11 cellular contexts compared by ENCODE assay signal in the genomic region with DNA sequence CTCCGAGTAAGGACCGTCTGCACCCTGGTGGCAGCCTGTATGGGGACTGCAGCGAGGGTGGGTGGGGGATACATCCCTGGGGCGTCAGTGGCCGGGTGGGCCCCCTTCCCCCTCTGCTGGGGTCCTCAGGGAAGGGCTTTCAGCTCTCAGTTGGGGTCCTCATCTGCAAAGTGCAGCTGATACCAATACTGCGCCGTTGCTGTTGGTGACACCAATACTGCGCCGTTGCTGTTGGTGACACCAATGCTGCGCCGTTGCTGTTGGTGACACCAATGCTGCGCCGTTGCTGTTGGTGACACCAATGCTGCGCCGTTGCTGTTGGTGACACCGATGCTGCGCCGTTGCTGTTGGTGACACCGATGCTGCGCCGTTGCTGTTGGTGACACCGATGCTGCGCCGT. TPM values are rescaled to one million over a fixed set of nuclear protein-coding genes. Genes with fewer than 3 reads are reported as not detected.
A peak's percentile ranks its signal among the peaks of the same experiment; 100 is the strongest.
DNase-seq lines count a peak whose midpoint lies in the region; ATAC-seq, FAIRE-seq and TF ChIP-seq lines count a peak whose summit lies in the region.
"Not testable (repeated sequence)": the region's sequence is repeated elsewhere in the genome, so short reads cannot be mapped to it uniquely, and the experiment has no call there.
"Had no signal": no experiment of that assay in that cellular context is flagged by ENCODE, and none has a peak within 500 bp of the region (broad histone marks: within the 10 kb centered on the region; RNA-seq: fewer than 3 reads in every experiment).

No MANE protein-coding gene starts in this region.

- not testable (repeated sequence) for H3K9me1 ChIP-seq in K562 (ENCODE audit: control insufficient read depth, insufficient read depth, low read length)

- H2BK12ac ChIP-seq in trophoblast cell (ENCODE audit: low read length) = not testable (repeated sequence)

- not testable (repeated sequence) for H2AK5ac ChIP-seq in trophoblast cell (ENCODE audit: low read length)

- not testable (repeated sequence) for H3K79me1 ChIP-seq in trophoblast cell (ENCODE audit: low read length)

- not testable (repeated sequence) for TF ChIP-seq POLR2A in K562 (conservative IDR thresholded peaks at IDR 0.05)

- H2AFZ ChIP-seq in K562 (ENCODE audit: low read depth, low read length); trophoblast cell (ENCODE audit: insufficient read depth, low read length, poor library complexity): not testable (repeated sequence)

- not testable (repeated sequence) for H3K27ac ChIP-seq in K562 (ENCODE audit: extremely low read depth, low read depth, low read length); trophoblast cell (ENCODE audit: low read depth, low read length)

- H3K18ac ChIP-seq in trophoblast cell (ENCODE audit: low read length) = not testable (repeated sequence)

- not testable (repeated sequence) for TF ChIP-seq EP300 in K562 (IDR thresholded peaks at IDR 0.05; ENCODE audit: low read length)

- 32% methylated on average over 5 of the region's 24 CpGs for WGBS in K562 (ENCODE audit: insufficient coverage, low coverage, missing lambda C conversion rate)
- WGBS in trophoblast cell (ENCODE audit: extremely low coverage, insufficient coverage, insufficient read length) = no CpG with 5 or more reads among the region's 24 CpGs

- not testable (repeated sequence) for H2BK120ac ChIP-seq in trophoblast cell (ENCODE audit: insufficient read depth, low read length, poor library complexity)

- FAIRE-seq in K562 (lab: Jason Lieb, UNC) = not testable (repeated sequence)

- peaks cover 0 to 93% of the 10 kb centered on the region in 2 experiments; a peak in 4 of 5 replicates for H3K4me1 ChIP-seq in K562 (replicated peaks in 1 of 2; ENCODE audit: control insufficient read depth in 2 of 2, insufficient read depth in 2 of 2, low read length in 2 of 2)
- not testable (repeated sequence) for H3K4me1 ChIP-seq in trophoblast cell (ENCODE audit: control insufficient read depth in 1 of 2, insufficient read depth in 2 of 2, low read length in 2 of 2)

- peak; percentile 71 to 76 for DNase-seq in NCI-H1930 (lab: John Stamatoyannopoulos, UW)
- peak; percentile 22 for DNase-seq in NCI-H2081 treated with DMSO at 0.1 percent for 48 hours (lab: John Stamatoyannopoulos, UW)
- DNase-seq in NCI-H510A treated with DMSO at 0.1 percent for 48 hours (lab: John Stamatoyannopoulos, UW) = peak; percentile 74
- peak; percentile 17 for DNase-seq in SHP77 treated with DMSO at 0.1 percent for 48 hours (lab: John Stamatoyannopoulos, UW)
- DNase-seq in activated naive CD4-positive, alpha-beta T cell treated with anti-CD3 and anti-CD28 coated beads for 36 hours; K562 (ENCODE audit: extremely low read depth in 1 of 4, low spot score in 3 of 4): not testable (repeated sequence)
- DNase-seq in trophoblast cell = peak; percentile 65 to 87

- H2BK5ac ChIP-seq in trophoblast cell (ENCODE audit: low read depth, low read length, poor library complexity) = not testable (repeated sequence)

- in situ Hi-C loops in K562 (cut with MboI) = not testable (repeated sequence)

- not testable (repeated sequence) for H3K4me1 Mint-ChIP-seq in activated naive CD4-positive, alpha-beta T cell treated with anti-CD3 and anti-CD28 coated beads for 36 hours (ENCODE audit: low read depth)

- H3K4me2 ChIP-seq in K562 (ENCODE audit: insufficient read depth, low read length); trophoblast cell (ENCODE audit: low read length): not testable (repeated sequence)

- not testable (repeated sequence) for H4K20me1 ChIP-seq in K562 (replicated peaks; ENCODE audit: control insufficient read depth, insufficient read depth, low read length)

- not testable (repeated sequence) for H3K4ac ChIP-seq in trophoblast cell (ENCODE audit: low read depth, low read length)

- H4K12ac ChIP-seq in trophoblast cell (ENCODE audit: low read depth, low read length) = not testable (repeated sequence)

- not testable (repeated sequence) for TF ChIP-seq CTCF in K562 (IDR thresholded peaks at IDR 0.05 in 2 of 3, conservative IDR thresholded peaks at IDR 0.05 in 1 of 3; ENCODE audit: insufficient read depth in 2 of 3, low read depth in 1 of 3, low read length in 3 of 3)

- not testable (repeated sequence) for H3K14ac ChIP-seq in trophoblast cell (ENCODE audit: low read length)

- peak; percentile 21 for ATAC-seq in SK-N-SH treated with all-trans-retinoic acid at 6 μM for 48 hours
- not testable (repeated sequence) for ATAC-seq in K562

- H3K23ac ChIP-seq in trophoblast cell (ENCODE audit: low read length) = not testable (repeated sequence)

- CTCF ChIA-PET in activated naive CD4-positive, alpha-beta T cell treated with anti-CD3 and anti-CD28 coated beads for 36 hours (lab: Charles Lee) = interaction anchor here (0.6 kb wide), 1 partner anchor 49 kb away, joined by 3 read pairs; no protein-coding TSS in a partner anchor
- CTCF ChIA-PET in K562 (lab: Yijun Ruan, JAX; ENCODE audit: low intra/inter-chr PET ratio) = not testable (repeated sequence)

- H3K9ac ChIP-seq in K562 (ENCODE audit: insufficient read depth in 1 of 2, low read depth in 2 of 2, low read length in 2 of 2); trophoblast cell (ENCODE audit: low read length): not testable (repeated sequence)

- not testable (repeated sequence) for H4K8ac ChIP-seq in trophoblast cell (ENCODE audit: low read depth, low read length)

- H3K36me3 Mint-ChIP-seq in activated naive CD4-positive, alpha-beta T cell treated with anti-CD3 and anti-CD28 coated beads for 36 hours (ENCODE audit: low read depth) = not testable (repeated sequence)

- H3K9me3 ChIP-seq in K562 (replicated peaks; ENCODE audit: control insufficient read depth, insufficient read depth, low read depth, low read length); trophoblast cell (ENCODE audit: insufficient read depth, low read depth, low read length): not testable (repeated sequence)

- TF ChIP-seq RAD21 in K562 (CRISPR knock-in tag; conservative IDR thresholded peaks at IDR 0.05 in 1 of 2, IDR thresholded peaks at IDR 0.05 in 1 of 2) = not testable (repeated sequence)

- peak overlapping the region; percentile 18 for H3K4me3 Mint-ChIP-seq in activated naive CD4-positive, alpha-beta T cell treated with anti-CD3 and anti-CD28 coated beads for 36 hours

- BruUV-seq in K562 (replicated peaks; lab: Mats Ljungman, UMichigan) = not testable (repeated sequence)

- H3K36me3 ChIP-seq in K562 (ENCODE audit: control insufficient read depth, insufficient read depth, low read length) = not testable (repeated sequence)
- H3K36me3 ChIP-seq in trophoblast cell (ENCODE audit: control insufficient read depth in 1 of 2, insufficient read depth in 2 of 2, low read length in 2 of 2) = peaks cover 10 to 16% of the 10 kb centered on the region in 2 experiments

- POLR2A ChIA-PET in K562 (lab: Yijun Ruan, JAX) = interaction anchor here (0.6 to 1.0 kb wide), 2 partner anchors 12 to 959 kb away, joined by 3 to 6 read pairs; a partner anchor contains a TSS

- not testable (repeated sequence) for H3K27me3 ChIP-seq in K562 (ENCODE audit: control insufficient read depth in 2 of 2, insufficient read depth in 2 of 2, low read length in 2 of 2); trophoblast cell (ENCODE audit: insufficient read depth, low read length)

- H3K79me2 ChIP-seq in K562 (ENCODE audit: control insufficient read depth, insufficient read depth, low read length); trophoblast cell (ENCODE audit: control insufficient read depth, insufficient read depth, low read length, poor library complexity): not testable (repeated sequence)

- intact Hi-C loops in activated naive CD4-positive, alpha-beta T cell treated with anti-CD3 and anti-CD28 coated beads for 36 hours (cut with micrococcal nuclease); K562 (cut with micrococcal nuclease): not testable (repeated sequence)

- H3K27ac Mint-ChIP-seq in activated naive CD4-positive, alpha-beta T cell treated with anti-CD3 and anti-CD28 coated beads for 36 hours = not testable (repeated sequence)

- not testable (repeated sequence) for H4K91ac ChIP-seq in trophoblast cell (ENCODE audit: low read depth, low read length)

- not testable (repeated sequence) for H3K4me3 ChIP-seq in K562; trophoblast cell (ENCODE audit: low read depth, low read length)

- H3K27me3 Mint-ChIP-seq in activated naive CD4-positive, alpha-beta T cell treated with anti-CD3 and anti-CD28 coated beads for 36 hours (ENCODE audit: low read depth) = not testable (repeated sequence)

- H3K9me3 Mint-ChIP-seq in activated naive CD4-positive, alpha-beta T cell treated with anti-CD3 and anti-CD28 coated beads for 36 hours = not testable (repeated sequence)

RNA-seq across cellular contexts. Expression of a gene that starts 11.7 kb away (rescaled TPM):
- 10 to 100 TPM in 1 of 2 experiments, 1 to 10 TPM in 1; 9.9 to 12.0 TPM for total RNA-seq in activated naive CD4-positive, alpha-beta T cell treated with anti-CD3 and anti-CD28 coated beads for 36 hours
- total RNA-seq in K562 (2011; cell fraction: chromatin; rRNA removed; ENCODE audit: low replicate concordance) = 3.5 and 12.0 TPM in 2 replicates
- total RNA-seq in K562 (2011; cell fraction: nucleolus; rRNA removed) = 9.3 and 11.7 TPM in 2 replicates
- total RNA-seq in K562 (2011; cell fraction: nucleoplasm; rRNA removed) = 3.4 and 4.8 TPM in 2 replicates
- total RNA-seq in K562 (2014; rRNA removed) (44.6 and 56.7 TPM in 2 replicates), K562 (2014; rRNA removed; fragmentation: Illumina TruSeq; extraction: Trizol) (2.2 and 3.4 TPM in 2 replicates), K562 (2015; rRNA removed; fragmentation: Illumina TruSeq; extraction: Trizol) (10.0 and 10.8 TPM in 2 replicates), K562 (2021) (25.6 and 25.8 TPM in 2 replicates)
- polyA plus RNA-seq in K562 (2011; rRNA removed) (3.1 and 3.2 TPM in 2 replicates), K562 (2014; fragmentation: Illumina TruSeq; extraction: Trizol) (2.2 and 4.2 TPM in 2 replicates), K562 (2014; fragmentation: Nextera tagmentation; extraction: Ambion mirVana) (under 1 TPM; 0.17 to 0.36 TPM), K562 (2014; rRNA removed) (22.1 and 29.8 TPM in 2 replicates)
- 7.6 and 27.3 TPM in 2 replicates for polyA plus RNA-seq in K562 (2011; cell fraction: cytosol; rRNA removed)
- polyA plus RNA-seq in K562 (2011; cell fraction: nucleus; rRNA removed) = 4.2 and 7.4 TPM in 2 replicates
- 8.5 and 15.9 TPM in 2 replicates for polyA plus RNA-seq in K562 (2012)
- polyA minus RNA-seq in K562 (2011; rRNA and poly(A)+ RNA removed) = 0.28 TPM in 1 of 2 replicates, not detected in the other
- polyA minus RNA-seq in K562 (2011; cell fraction: cytosol; rRNA and poly(A)+ RNA removed) = 2.6 and 3.4 TPM in 2 replicates
- polyA minus RNA-seq in K562 (2011; cell fraction: nucleus; rRNA and poly(A)+ RNA removed) = 2.9 and 3.6 TPM in 2 replicates
- polyA plus RNA-seq in trophoblast cell (2013) = 8.7 and 10.1 TPM in 2 replicates

RNA-seq across cellular contexts. Expression of a gene that starts 21.6 kb away (rescaled TPM):
- under 1 TPM; 0.12 to 0.22 TPM for total RNA-seq in activated naive CD4-positive, alpha-beta T cell treated with anti-CD3 and anti-CD28 coated beads for 36 hours
- 37.4 and 149 TPM in 2 replicates for total RNA-seq in K562 (2011; cell fraction: chromatin; rRNA removed; ENCODE audit: low replicate concordance)
- total RNA-seq in K562 (2011; cell fraction: nucleolus; rRNA removed) = 92.6 and 92.9 TPM in 2 replicates
- 39.7 and 46.5 TPM in 2 replicates for total RNA-seq in K562 (2011; cell fraction: nucleoplasm; rRNA removed)
- total RNA-seq in K562 (2014; rRNA removed) (37.6 and 40.1 TPM in 2 replicates), K562 (2014; rRNA removed; fragmentation: Illumina TruSeq; extraction: Trizol) (3.5 and 3.6 TPM in 2 replicates), K562 (2015; rRNA removed; fragmentation: Illumina TruSeq; extraction: Trizol) (14.6 and 15.8 TPM in 2 replicates), K562 (2021) (35.6 and 42.7 TPM in 2 replicates)
- polyA plus RNA-seq in K562 (2011; rRNA removed) (9.7 and 27.8 TPM in 2 replicates), K562 (2014; fragmentation: Illumina TruSeq; extraction: Trizol) (4.7 and 13.2 TPM in 2 replicates), K562 (2014; fragmentation: Nextera tagmentation; extraction: Ambion mirVana) (1 to 10 TPM; 1.7 to 2.0 TPM), K562 (2014; rRNA removed) (40.4 and 53.0 TPM in 2 replicates)
- 10.5 and 13.4 TPM in 2 replicates for polyA plus RNA-seq in K562 (2011; cell fraction: cytosol; rRNA removed)
- polyA plus RNA-seq in K562 (2011; cell fraction: nucleus; rRNA removed) = 231 and 234 TPM in 2 replicates
- polyA plus RNA-seq in K562 (2012) = 21.9 and 61.0 TPM in 2 replicates
- 4.8 and 5.0 TPM in 2 replicates for polyA minus RNA-seq in K562 (2011; rRNA and poly(A)+ RNA removed)
- polyA minus RNA-seq in K562 (2011; cell fraction: cytosol; rRNA and poly(A)+ RNA removed) = 7.2 and 12.8 TPM in 2 replicates
- polyA minus RNA-seq in K562 (2011; cell fraction: nucleus; rRNA and poly(A)+ RNA removed) = 25.8 and 55.4 TPM in 2 replicates
- polyA plus RNA-seq in trophoblast cell (2013) = 0.55 and 0.61 TPM in 2 replicates

RNA-seq across cellular contexts. Expression of a gene that starts 24.5 kb away (rescaled TPM):
- total RNA-seq in activated naive CD4-positive, alpha-beta T cell treated with anti-CD3 and anti-CD28 coated beads for 36 hours = 1 to 10 TPM; 9.0 TPM
- 13.9 and 58.1 TPM in 2 replicates for total RNA-seq in K562 (2011; cell fraction: chromatin; rRNA removed; ENCODE audit: low replicate concordance)
- 30.3 and 36.2 TPM in 2 replicates for total RNA-seq in K562 (2011; cell fraction: nucleolus; rRNA removed)
- 16.3 and 19.9 TPM in 2 replicates for total RNA-seq in K562 (2011; cell fraction: nucleoplasm; rRNA removed)
- total RNA-seq in K562 (2014; rRNA removed) (12.7 and 16.0 TPM in 2 replicates), K562 (2014; rRNA removed; fragmentation: Illumina TruSeq; extraction: Trizol) (0.54 and 0.76 TPM in 2 replicates), K562 (2015; rRNA removed; fragmentation: Illumina TruSeq; extraction: Trizol) (3.1 and 4.1 TPM in 2 replicates), K562 (2021) (12.4 and 14.2 TPM in 2 replicates)
- polyA plus RNA-seq in K562 (2011; rRNA removed) (5.4 and 6.7 TPM in 2 replicates), K562 (2014; fragmentation: Illumina TruSeq; extraction: Trizol) (1.9 and 5.2 TPM in 2 replicates), K562 (2014; fragmentation: Nextera tagmentation; extraction: Ambion mirVana) (under 1 TPM; 0.04 to 0.10 TPM), K562 (2014; rRNA removed) (9.2 and 10.1 TPM in 2 replicates)
- 5.4 and 23.3 TPM in 2 replicates for polyA plus RNA-seq in K562 (2011; cell fraction: cytosol; rRNA removed)
- polyA plus RNA-seq in K562 (2011; cell fraction: nucleus; rRNA removed) = 21.3 and 47.7 TPM in 2 replicates
- polyA plus RNA-seq in K562 (2012) = 5.3 and 13.8 TPM in 2 replicates
- polyA minus RNA-seq in K562 (2011; rRNA and poly(A)+ RNA removed) = 1.4 and 3.0 TPM in 2 replicates
- polyA minus RNA-seq in K562 (2011; cell fraction: cytosol; rRNA and poly(A)+ RNA removed) = 7.8 and 9.2 TPM in 2 replicates
- 12.7 and 13.3 TPM in 2 replicates for polyA minus RNA-seq in K562 (2011; cell fraction: nucleus; rRNA and poly(A)+ RNA removed)
- 17.8 and 18.5 TPM in 2 replicates for polyA plus RNA-seq in trophoblast cell (2013)

RNA-seq across cellular contexts. Expression of a gene that starts 48.0 kb away (rescaled TPM):
- total RNA-seq in activated naive CD4-positive, alpha-beta T cell treated with anti-CD3 and anti-CD28 coated beads for 36 hours = not detected
- total RNA-seq in K562 (2011; cell fraction: chromatin; rRNA removed; ENCODE audit: low replicate concordance) = 0.53 TPM in 1 of 2 replicates, not detected in the other
- total RNA-seq in K562 (2011; cell fraction: nucleolus; rRNA removed) = 0.13 and 0.33 TPM in 2 replicates
- 0.15 and 0.46 TPM in 2 replicates for total RNA-seq in K562 (2011; cell fraction: nucleoplasm; rRNA removed)
- total RNA-seq in K562 (2014; rRNA removed) = not detected in 2 replicates
- not detected in 2 replicates for total RNA-seq in K562 (2014; rRNA removed; fragmentation: Illumina TruSeq; extraction: Trizol)
- total RNA-seq in K562 (2015; rRNA removed; fragmentation: Illumina TruSeq; extraction: Trizol) = not detected in 2 replicates
- 0.02 TPM in 1 of 2 replicates, not detected in the other for total RNA-seq in K562 (2021)
- polyA plus RNA-seq in K562 (2011; rRNA removed) = not detected in 2 replicates
- polyA plus RNA-seq in K562 (2011; cell fraction: cytosol; rRNA removed) = 0.07 TPM in 1 of 2 replicates, not detected in the other
- polyA plus RNA-seq in K562 (2011; cell fraction: nucleus; rRNA removed) = 0.01 and 0.40 TPM in 2 replicates
- 0.04 TPM in 1 of 2 replicates, not detected in the other for polyA plus RNA-seq in K562 (2012)
- not detected in 2 replicates for polyA plus RNA-seq in K562 (2014; fragmentation: Illumina TruSeq; extraction: Trizol)
- not detected for polyA plus RNA-seq in K562 (2014; fragmentation: Nextera tagmentation; extraction: Ambion mirVana)
- not detected in 2 replicates for polyA plus RNA-seq in K562 (2014; rRNA removed)
- polyA minus RNA-seq in K562 (2011; rRNA and poly(A)+ RNA removed) = not detected in 2 replicates
- not detected in 2 replicates for polyA minus RNA-seq in K562 (2011; cell fraction: cytosol; rRNA and poly(A)+ RNA removed)
- polyA minus RNA-seq in K562 (2011; cell fraction: nucleus; rRNA and poly(A)+ RNA removed) = 0.11 and 0.27 TPM in 2 replicates
- 0.04 TPM in 2 replicates for polyA plus RNA-seq in trophoblast cell (2013)
- total RNA-seq: A673; CD4-positive, alpha-beta T cell had no signal
- polyA plus RNA-seq: AG04450 had no signal

RNA-seq across cellular contexts. Expression of a gene that starts 48.1 kb away (rescaled TPM):
- 10 to 100 TPM; 12.3 to 14.1 TPM for total RNA-seq in activated naive CD4-positive, alpha-beta T cell treated with anti-CD3 and anti-CD28 coated beads for 36 hours
- total RNA-seq in K562 (2011; cell fraction: chromatin; rRNA removed; ENCODE audit: low replicate concordance) = 42.9 and 79.4 TPM in 2 replicates
- 32.0 TPM in 2 replicates for total RNA-seq in K562 (2011; cell fraction: nucleolus; rRNA removed)
- 23.1 and 26.3 TPM in 2 replicates for total RNA-seq in K562 (2011; cell fraction: nucleoplasm; rRNA removed)
- total RNA-seq in K562 (2014; rRNA removed) = 14.4 and 15.8 TPM in 2 replicates
- 7.1 and 8.8 TPM in 2 replicates for total RNA-seq in K562 (2014; rRNA removed; fragmentation: Illumina TruSeq; extraction: Trizol)
- 9.3 and 11.1 TPM in 2 replicates for total RNA-seq in K562 (2015; rRNA removed; fragmentation: Illumina TruSeq; extraction: Trizol)
- total RNA-seq in K562 (2021) = 17.1 and 18.7 TPM in 2 replicates
- polyA plus RNA-seq in K562 (2011; rRNA removed) = 4.4 and 4.5 TPM in 2 replicates
- polyA plus RNA-seq in K562 (2011; cell fraction: cytosol; rRNA removed) = 3.2 and 7.4 TPM in 2 replicates
- polyA plus RNA-seq in K562 (2011; cell fraction: nucleus; rRNA removed) = 16.1 and 32.6 TPM in 2 replicates
- polyA plus RNA-seq in K562 (2012) = 9.7 and 10.5 TPM in 2 replicates
- polyA plus RNA-seq in K562 (2014; fragmentation: Illumina TruSeq; extraction: Trizol) = 8.8 and 9.0 TPM in 2 replicates
- polyA plus RNA-seq in K562 (2014; fragmentation: Nextera tagmentation; extraction: Ambion mirVana) = under 1 TPM; 0.21 to 0.46 TPM
- 18.7 and 21.8 TPM in 2 replicates for polyA plus RNA-seq in K562 (2014; rRNA removed)
- polyA minus RNA-seq in K562 (2011; rRNA and poly(A)+ RNA removed) = 6.7 and 10.2 TPM in 2 replicates
- 6.1 and 7.4 TPM in 2 replicates for polyA minus RNA-seq in K562 (2011; cell fraction: cytosol; rRNA and poly(A)+ RNA removed)
- polyA minus RNA-seq in K562 (2011; cell fraction: nucleus; rRNA and poly(A)+ RNA removed) = 8.3 and 11.7 TPM in 2 replicates
- 6.8 and 7.2 TPM in 2 replicates for polyA plus RNA-seq in trophoblast cell (2013)
